18 cellular contexts compared by ENCODE assay signal in genomic region chr2:236449167-236449586, GRCh38.
A peak's percentile ranks its signal among the peaks of the same experiment; 100 is the strongest.
DNase-seq lines count a peak whose midpoint lies in the region; ATAC-seq and TF ChIP-seq lines count a peak whose summit lies in the region.
"Had no signal": no experiment of that assay in that cellular context is flagged by ENCODE, and none has a peak within 500 bp of the region (broad histone marks: within the 10 kb centered on the region; RNA-seq: fewer than 3 reads in every experiment).

No MANE protein-coding gene starts in this region.

- no peak for TF ChIP-seq CTCF in GM20000 (IDR thresholded peaks at IDR 0.05; ENCODE audit: extremely low read depth, missing control alignments)

- peak; percentile 13 for DNase-seq in Daoy (ENCODE audit: low read depth)
- DNase-seq in NCI-H2029 treated with DMSO at 0.1 percent for 48 hours (lab: John Stamatoyannopoulos, UW): peak; percentile 43
- DNase-seq in cerebellum (ENCODE audit: low spot score): peak; percentile 58
- DNase-seq in occipital lobe (lab: John Stamatoyannopoulos, UW): peak; percentile 50
- DNase-seq in GF-D8 (lab: John Stamatoyannopoulos, UW): no peak
- no peak for DNase-seq in GM20000 (ENCODE audit: low spot score)
- DNase-seq: activated CD8-positive, alpha-beta T cell treated with anti-CD3 and anti-CD28 coated beads, Interleukin-2, amount 10 ng/mL, durations not matched to agents 7 days and 5 days; activated T-cell treated with anti-CD3 and anti-CD28 coated beads, Interleukin-2, amount 50 U/mL, for 72 hours; effector CD8-positive, alpha-beta T cell; GDM1; hippocampal formation; midbrain; NCI-H1048; NCI-H2171 treated with DMSO at 0.1 percent for 48 hours; right cardiac atrium; stimulated activated CD4-positive, alpha-beta T cell treated with anti-CD3 and anti-CD28 coated beads, Interleukin-15, amount 100 ng/mL, for 24 hours; T-helper 1 cell had no signal

- ATAC-seq in GM18861 (IDR thresholded peaks at IDR 0.05; ENCODE audit: unreplicated experiment): no peak
- ATAC-seq: activated CD8-positive, alpha-beta T cell treated with anti-CD3 and anti-CD28 coated beads, Interleukin-2, amount 10 ng/mL, durations not matched to agents 7 days and 5 days; right cardiac atrium had no signal

Comparison
In these comparisons a context has a peak if more than half of its experiments do, and no peak if none do; other contexts are left out.
1. DNase-seq: peak in Daoy (single experiment), NCI-H2029 treated with DMSO at 0.1 percent for 48 hours (single experiment), cerebellum (single experiment) and occipital lobe (single experiment); none in GF-D8 (single experiment) and GM20000 (single experiment).